ENCODE assay signal across 10 cellular contexts in the genomic region with DNA sequence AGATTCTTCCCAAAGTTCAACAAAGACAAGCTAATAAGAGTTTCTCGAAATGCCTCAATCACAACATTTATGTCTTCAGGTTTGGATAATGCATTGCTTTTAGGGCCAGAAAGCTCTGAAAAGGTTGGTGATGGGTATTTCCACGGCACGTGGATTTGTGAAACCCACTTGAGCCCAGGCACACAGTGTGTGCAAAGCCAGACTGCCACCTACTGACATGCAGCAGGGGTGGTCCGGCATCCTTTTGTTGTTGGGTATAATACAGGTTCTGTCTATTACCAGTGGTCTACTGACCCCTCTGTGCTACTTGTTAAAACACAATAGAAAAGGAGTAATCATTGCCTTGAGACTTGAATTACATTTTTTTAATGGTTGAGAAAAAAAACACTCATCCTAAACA.
DNase-seq lines count a peak whose midpoint lies in the region; ATAC-seq and TF ChIP-seq lines count a peak whose summit lies in the region.
"Had no signal": no experiment of that assay in that cellular context is flagged by ENCODE, and none has a peak within 500 bp of the region (broad histone marks: within the 10 kb centered on the region; RNA-seq: fewer than 3 reads in every experiment).

No MANE protein-coding gene starts in this region.

- H3K27ac ChIP-seq in psoas muscle: no peak overlapping the region

- H3K36me3 Mint-ChIP-seq in mesothelial cell of epicardium: no peaks in the 10 kb centered on the region
- H3K36me3 Mint-ChIP-seq: natural killer cell treated with Interleukin-12 subunit alpha and Interleukin-12 subunit beta and Interleukin-15 and Interleukin-18, amount 100 ng/mL, for 72 hours had no signal

- ATAC-seq in psoas muscle: peak in 3 of 4 donors; percentile 50 to 57 (median 57)
- ATAC-seq in HG03039 (IDR thresholded peaks at IDR 0.05; ENCODE audit: unreplicated experiment): no peak
- no peak for ATAC-seq in HG03175 (IDR thresholded peaks at IDR 0.05; ENCODE audit: unreplicated experiment)
- ATAC-seq: natural killer cell treated with Interleukin-12 subunit alpha and Interleukin-12 subunit beta and Interleukin-15 and Interleukin-18, amount 100 ng/mL, for 72 hours had no signal

- DNase-seq in NCI-H524 (lab: John Stamatoyannopoulos, UW): peak; percentile 25 to 66
- DNase-seq in fibroblast of peridontal ligament (ENCODE audit: extremely low read depth): peak; percentile 19
- no peak for DNase-seq in psoas muscle
- no peak for DNase-seq in activated gamma-delta T cell treated with Interleukin-2 at 50 U/mL for 16 hours
- no peak for DNase-seq in mesothelial cell of epicardium (ENCODE audit: low spot score in 2 of 2, unreplicated experiment in 2 of 2)
- DNase-seq: T-helper 9 cell had no signal

- H3K4me1 Mint-ChIP-seq in mesothelial cell of epicardium: peaks cover 5% of the 10 kb centered on the region

- H3K27ac Mint-ChIP-seq in mesothelial cell of epicardium: no peak overlapping the region
- H3K27ac Mint-ChIP-seq: natural killer cell treated with Interleukin-12 subunit alpha and Interleukin-12 subunit beta and Interleukin-15 and Interleukin-18, amount 100 ng/mL, for 72 hours had no signal

- H3K4me1 ChIP-seq in psoas muscle: peaks cover 8% of the 10 kb centered on the region

- H3K4me3 Mint-ChIP-seq in mesothelial cell of epicardium: no peak overlapping the region
- H3K4me3 Mint-ChIP-seq: natural killer cell treated with Interleukin-12 subunit alpha and Interleukin-12 subunit beta and Interleukin-15 and Interleukin-18, amount 100 ng/mL, for 72 hours had no signal

- H3K27me3 Mint-ChIP-seq in mesothelial cell of epicardium (ENCODE audit: low read depth): peaks cover 16% of the 10 kb centered on the region

- no peaks in the 10 kb centered on the region for H3K27me3 ChIP-seq in psoas muscle (ENCODE audit: insufficient read depth in 3 of 3, low read length in 2 of 3)

- peak; percentile 28; the same call in 1 of the 2 replicates for TF ChIP-seq CTCF in GM12875 (IDR thresholded peaks at IDR 0.05; ENCODE audit: borderline replicate concordance, insufficient read depth, low read depth, low read length)
- peak; percentile 56 for TF ChIP-seq CTCF in psoas muscle (IDR thresholded peaks at IDR 0.05)
- no peak for TF ChIP-seq CTCF in mesothelial cell of epicardium (IDR thresholded peaks at IDR 0.05; ENCODE audit: unreplicated experiment)

- WGBS in psoas muscle, 3 donors: 33 to 40% (median 36%) methylated on average over 4 of the region's 4 CpGs

- intact Hi-C loops in psoas muscle (cut with DNase I): loop anchor here in 1 of 2 donors (10.0 kb wide), 1 partner anchor 645 kb away; no protein-coding TSS in a partner anchor

- H3K9me3 ChIP-seq in psoas muscle: no peaks in the 10 kb centered on the region

- H3K9me3 Mint-ChIP-seq in mesothelial cell of epicardium: no peaks in the 10 kb centered on the region
- H3K9me3 Mint-ChIP-seq: natural killer cell treated with Interleukin-12 subunit alpha and Interleukin-12 subunit beta and Interleukin-15 and Interleukin-18, amount 100 ng/mL, for 72 hours had no signal

- no peak overlapping the region for H3K4me3 ChIP-seq in GM12875 (ENCODE audit: low read depth, low read length)
- H3K4me3 ChIP-seq in psoas muscle: no peak overlapping the region

- no peaks in the 10 kb centered on the region for H3K36me3 ChIP-seq in psoas muscle (ENCODE audit: insufficient read depth in 1 of 2, low read depth in 1 of 2)

Comparison
In these comparisons a context has a peak if more than half of its experiments do, and no peak if none do; other contexts are left out.
1. DNase-seq: peak in NCI-H524 (2 of 2) and fibroblast of peridontal ligament (single experiment); none in psoas muscle (0 of 2), activated gamma-delta T cell treated with Interleukin-2 at 50 U/mL for 16 hours (single experiment) and mesothelial cell of epicardium (0 of 2).
2. ATAC-seq: peak in psoas muscle (3 of 4); none in HG03039 (single experiment) and HG03175 (single experiment).